Comparison of ENCODE assay signal across 1 cellular context in genomic region chr2:156342252-156343095, GRCh38.
TF ChIP-seq lines count a peak whose summit lies in the region.

No MANE protein-coding gene starts in this region.

TF ChIP-seq in GM23338, 12 proteins besides CTCF, POLR2A, EP300 and RAD21 (continued from another document):
- TF ChIP-seq REST (IDR thresholded peaks at IDR 0.05; ENCODE audit: unreplicated experiment) (no peak), STAT1 (IDR thresholded peaks at IDR 0.05; ENCODE audit: unreplicated experiment) (no peak), ZNF331 (CRISPR knock-in tag; IDR thresholded peaks at IDR 0.05; ENCODE audit: low read depth) (no peak), NANOG (IDR thresholded peaks at IDR 0.05; ENCODE audit: borderline replicate concordance) (no peak), EZH2phosphoT487 (IDR thresholded peaks at IDR 0.05; ENCODE audit: unreplicated experiment) (no peak), ZNF114 (CRISPR knock-in tag; IDR thresholded peaks at IDR 0.05) (no peak), JUNB (IDR thresholded peaks at IDR 0.05; ENCODE audit: unreplicated experiment) (no peak)
TF ChIP-seq in GM23338: peak in this region for 3.
